Comparison of ENCODE assay signal across 1 cellular context in genomic region chr13:23656637-23657036, GRCh38.
TF ChIP-seq lines count a peak whose summit lies in the region.

No MANE protein-coding gene starts in this region.

TF ChIP-seq in GM12878, 131 proteins besides CTCF, POLR2A, EP300 and RAD21 (continued from another document):
- TF ChIP-seq SPI1 (IDR thresholded peaks at IDR 0.05; ENCODE audit: borderline replicate concordance, insufficient read depth, low read depth, low read length) (peak; percentile 89), EGR1 (IDR thresholded peaks at IDR 0.05; ENCODE audit: borderline replicate concordance in 1 of 2, low read depth in 2 of 2, low read length in 2 of 2) (peak in 1 of 2 experiments; percentile 58; a peak in 1 of 3 replicates), IKZF2 (IDR thresholded peaks at IDR 0.05) (peak; percentile 46 to 56; a peak in 1 of 4 replicates), ETV6 (conservative IDR thresholded peaks at IDR 0.05 in 1 of 2, IDR thresholded peaks at IDR 0.05 in 1 of 2; ENCODE audit: borderline replicate concordance in 1 of 2, low read depth in 1 of 2) (peak in 1 of 2 experiments; percentile 87; a peak in 2 of 4 replicates), TBL1XR1 (IDR thresholded peaks at IDR 0.05; ENCODE audit: low read depth, low read length) (no peak), TCF12 (IDR thresholded peaks at IDR 0.05; ENCODE audit: low read depth, low read length) (peak; percentile 85), BCL11A (IDR thresholded peaks at IDR 0.05; ENCODE audit: low read depth, low read length) (peak; percentile 61; the same call in 1 of the 2 replicates), NFIC (IDR thresholded peaks at IDR 0.05; ENCODE audit: low read depth, low read length) (peak; percentile 61), EED (IDR thresholded peaks at IDR 0.05; ENCODE audit: low read depth) (peak; percentile 92)
